In the genomic region with DNA sequence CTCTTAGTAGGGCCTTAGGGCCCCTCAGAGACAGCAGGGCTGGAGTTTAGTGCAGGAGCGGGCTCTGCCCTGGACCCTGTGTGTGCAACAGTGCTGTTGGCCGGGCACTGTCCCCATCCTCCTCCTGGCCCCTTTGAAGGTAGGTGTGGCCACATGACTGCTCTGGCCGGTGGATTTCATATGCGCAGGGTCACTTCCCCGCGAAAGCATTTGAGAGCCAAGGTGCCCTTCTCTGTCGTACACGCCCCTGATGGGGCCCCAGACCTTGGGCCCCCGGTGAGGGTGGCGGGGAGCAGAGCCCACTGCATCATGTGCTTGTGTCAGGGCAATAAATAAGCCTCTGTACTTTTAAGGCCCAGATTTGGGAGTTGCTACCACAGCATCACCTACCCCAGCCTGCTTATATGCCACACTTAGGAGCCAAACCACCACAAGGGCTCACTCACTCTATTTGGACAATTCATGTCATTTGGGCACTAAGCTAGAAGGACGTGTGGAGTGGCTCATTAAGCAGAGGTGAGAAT, we compare ENCODE assay signal across 13 cellular contexts. TPM values are rescaled to one million over a fixed set of nuclear protein-coding genes. Genes with fewer than 3 reads are reported as not detected.
DNase-seq lines count a peak whose midpoint lies in the region; ATAC-seq and TF ChIP-seq lines count a peak whose summit lies in the region.
"Had no signal": no experiment of that assay in that cellular context is flagged by ENCODE, and none has a peak within 500 bp of the region (broad histone marks: within the 10 kb centered on the region; RNA-seq: fewer than 3 reads in every experiment).

No MANE protein-coding gene starts in this region.

- H2AFZ ChIP-seq in PC-9, result no peak overlapping the region
- H2AFZ ChIP-seq in hepatocyte, result peak overlapping the region; percentile 1

- H3K79me2 ChIP-seq in PC-9 (ENCODE audit: low read depth) (no peaks in the 10 kb centered on the region), hepatocyte (no peaks in the 10 kb centered on the region)

- peaks cover 6% of the 10 kb centered on the region for H3K27me3 Mint-ChIP-seq in progenitor cell of endocrine pancreas

- intact Hi-C loops in PC-9 (cut with micrococcal nuclease; ENCODE audit: unreplicated experiment), result no loop called here
- intact Hi-C loops in psoas muscle (cut with DNase I), result no loop called here

- POLR2A ChIA-PET in PC-9 (lab: Charles Lee; ENCODE audit: unreplicated experiment), result no interaction called here

- 74% methylated on average over 9 of the region's 11 CpGs for WGBS in hepatocyte (ENCODE audit: low lambda C conversion rate, missing lambda C conversion rate)
- WGBS in psoas muscle, 3 donors, result 55 to 66% (median 60%) methylated on average over 11 of the region's 11 CpGs

- H3K4me3 ChIP-seq in PC-9 (no peak overlapping the region), hepatocyte (no peak overlapping the region), psoas muscle (no peak overlapping the region)
- H3K4me3 ChIP-seq: Peyer's patch, tibial nerve had no signal

- H3K4me3 Mint-ChIP-seq in progenitor cell of endocrine pancreas (ENCODE audit: low read depth), result no peak overlapping the region
- H3K4me3 Mint-ChIP-seq: immature natural killer cell; natural killer cell treated with Interleukin-12 subunit alpha and Interleukin-12 subunit beta and Interleukin-15 and Interleukin-18, amount 100 ng/mL, for 72 hours had no signal

- H3K27me3 ChIP-seq in PC-9 (ENCODE audit: insufficient read depth, low read depth), result no peaks in the 10 kb centered on the region
- H3K27me3 ChIP-seq in hepatocyte, result no peaks in the 10 kb centered on the region
- no peaks in the 10 kb centered on the region for H3K27me3 ChIP-seq in psoas muscle (ENCODE audit: insufficient read depth in 3 of 3, low read length in 2 of 3)
- H3K27me3 ChIP-seq: Peyer's patch had no signal

- no peak for TF ChIP-seq CTCF in PC-9 (conservative IDR thresholded peaks at IDR 0.05)
- TF ChIP-seq CTCF in hepatocyte (IDR thresholded peaks at IDR 0.05; ENCODE audit: poor library complexity), result no peak
- no peak for TF ChIP-seq CTCF in progenitor cell of endocrine pancreas (IDR thresholded peaks at IDR 0.05; ENCODE audit: unreplicated experiment)
- no peak for TF ChIP-seq CTCF in psoas muscle (IDR thresholded peaks at IDR 0.05)

- peak overlapping the region; percentile 34 for H3K27ac Mint-ChIP-seq in progenitor cell of endocrine pancreas
- H3K27ac Mint-ChIP-seq: natural killer cell treated with Interleukin-12 subunit alpha and Interleukin-12 subunit beta and Interleukin-15 and Interleukin-18, amount 100 ng/mL, for 72 hours had no signal

- H3F3A ChIP-seq in PC-9 (ENCODE audit: insufficient read depth, low read depth), result no peaks in the 10 kb centered on the region

- H3K36me3 ChIP-seq in PC-9 (ENCODE audit: low read depth) (no peaks in the 10 kb centered on the region), hepatocyte (replicated peaks; ENCODE audit: insufficient read depth, low read depth) (no peaks in the 10 kb centered on the region), psoas muscle (ENCODE audit: insufficient read depth in 1 of 2, low read depth in 1 of 2) (no peaks in the 10 kb centered on the region)
- H3K36me3 ChIP-seq: Peyer's patch had no signal

- ATAC-seq in HG03442 (IDR thresholded peaks at IDR 0.05; ENCODE audit: unreplicated experiment) (no peak), psoas muscle (no peak)

- H4K20me1 ChIP-seq in PC-9 (ENCODE audit: insufficient read depth) (no peaks in the 10 kb centered on the region), hepatocyte (ENCODE audit: insufficient read depth, poor library complexity, severe bottlenecking) (no peaks in the 10 kb centered on the region)

- H3K27ac ChIP-seq in PC-9 (no peak overlapping the region), hepatocyte (peak overlapping the region; percentile 26), psoas muscle (no peak overlapping the region)
- H3K27ac ChIP-seq: Peyer's patch, tibial nerve had no signal

- DNase-seq in NCI-H2029 treated with DMSO at 0.1 percent for 48 hours (lab: John Stamatoyannopoulos, UW) (peak; percentile 77), NCI-H2029 (lab: John Stamatoyannopoulos, UW) (no peak), PC-9 (no peak), hepatocyte (ENCODE audit: low spot score) (no peak), progenitor cell of endocrine pancreas (ENCODE audit: low spot score, unreplicated experiment) (no peak), psoas muscle (no peak)
- DNase-seq in central memory CD4-positive, alpha-beta T cell, result no peak
- DNase-seq: foreskin melanocyte, immature natural killer cell, Peyer's patch had no signal

- H3K4me1 ChIP-seq in PC-9 (replicated peaks; ENCODE audit: insufficient read depth) (no peaks in the 10 kb centered on the region), hepatocyte (ENCODE audit: insufficient read depth) (peaks cover 16% of the 10 kb centered on the region), psoas muscle (peaks cover 5% of the 10 kb centered on the region)
- H3K4me1 ChIP-seq: Peyer's patch had no signal

- no peaks in the 10 kb centered on the region for H3K9me3 ChIP-seq in PC-9 (ENCODE audit: insufficient read depth, low read depth)
- no peaks in the 10 kb centered on the region for H3K9me3 ChIP-seq in hepatocyte (ENCODE audit: low read depth)
- H3K9me3 ChIP-seq in psoas muscle, result no peaks in the 10 kb centered on the region
- H3K9me3 ChIP-seq: Peyer's patch, tibial nerve had no signal

- peaks cover 8% of the 10 kb centered on the region for H3K4me1 Mint-ChIP-seq in progenitor cell of endocrine pancreas (ENCODE audit: low read depth)

- peaks cover 1% of the 10 kb centered on the region for H3K36me3 Mint-ChIP-seq in progenitor cell of endocrine pancreas (ENCODE audit: insufficient read depth)
- H3K36me3 Mint-ChIP-seq: immature natural killer cell; natural killer cell treated with Interleukin-12 subunit alpha and Interleukin-12 subunit beta and Interleukin-15 and Interleukin-18, amount 100 ng/mL, for 72 hours had no signal

- CTCF ChIA-PET in PC-9 (lab: Charles Lee), result no interaction called here

- BruUV-seq in PC-9 (replicated peaks; lab: Mats Ljungman, UMichigan), result no TSS peak

- no peaks in the 10 kb centered on the region for H3K9me3 Mint-ChIP-seq in progenitor cell of endocrine pancreas (ENCODE audit: low read depth)
- H3K9me3 Mint-ChIP-seq: immature natural killer cell; natural killer cell treated with Interleukin-12 subunit alpha and Interleukin-12 subunit beta and Interleukin-15 and Interleukin-18, amount 100 ng/mL, for 72 hours had no signal

- peak overlapping the region; percentile 2; the same call in 1 of the 2 replicates for H3K4me2 ChIP-seq in PC-9
- H3K4me2 ChIP-seq in hepatocyte, result peak overlapping the region; percentile 58

- H3K9me2 ChIP-seq in PC-9 (ENCODE audit: insufficient read depth) (no peaks in the 10 kb centered on the region), hepatocyte (replicated peaks; ENCODE audit: insufficient read depth) (no peaks in the 10 kb centered on the region)

RNA-seq across cellular contexts. Expression of a gene that starts 15.5 kb away (rescaled TPM):
- total RNA-seq in PC-9 (2021) (18.2 and 18.4 TPM in 2 replicates), hepatocyte (27.5 and 29.4 TPM in 2 replicates), progenitor cell of endocrine pancreas (22.5 and 23.1 TPM in 2 replicates), psoas muscle (10 to 100 TPM in 2 of 4 donors, 1 to 10 TPM in 2; 9.3 to 13.8 (median 11.2) TPM)
- polyA plus RNA-seq in hepatocyte (28.8 and 43.8 TPM in 2 replicates), psoas muscle (10 to 100 TPM; 12.2 to 23.7 (median 17.6) TPM)
